Comparison of ENCODE assay signal across 8 cellular contexts in genomic region chr1:36285450-36286101, GRCh38. TPM values are rescaled to one million over a fixed set of nuclear protein-coding genes. Genes with fewer than 3 reads are reported as not detected.
DNase-seq lines count a peak whose midpoint lies in the region; ATAC-seq and TF ChIP-seq lines count a peak whose summit lies in the region.

No MANE protein-coding gene starts in this region.

- DNase-seq in CMK (ENCODE audit: low read depth) (peak; percentile 76), HS-5 (ENCODE audit: low read depth) (peak; percentile 58), NCI-H774 (lab: John Stamatoyannopoulos, UW) (peak; percentile 64), endodermal cell (peak; percentile 73), midbrain (lab: John Stamatoyannopoulos, UW) (peak; percentile 80)
- DNase-seq in activated CD4-positive, alpha-beta T cell treated with anti-CD3 and anti-CD28 coated beads, Interleukin-2, amount 50 U/mL, for 48 hours, result peak; percentile 45 to 63
- DNase-seq in stimulated activated naive CD8-positive, alpha-beta T cell treated with anti-CD3 and anti-CD28 coated beads, Interleukin-15, amount 100 ng/mL, for 72 hours, result peak; percentile 55 to 60

- H3K4me3 Mint-ChIP-seq in endodermal cell, result no peak overlapping the region
- peak overlapping the region in 1 of 2 donors; percentile 6 for H3K4me3 Mint-ChIP-seq in stimulated activated naive CD8-positive, alpha-beta T cell treated with anti-CD3 and anti-CD28 coated beads, Interleukin-15, amount 100 ng/mL, for 72 hours

- no peak overlapping the region for H3K27ac Mint-ChIP-seq in endodermal cell
- H3K27ac Mint-ChIP-seq in stimulated activated naive CD8-positive, alpha-beta T cell treated with anti-CD3 and anti-CD28 coated beads, Interleukin-15, amount 100 ng/mL, for 72 hours, result no peak overlapping the region

- TF ChIP-seq CTCF in endodermal cell (conservative IDR thresholded peaks at IDR 0.05), result peak; percentile 86

- WGBS in endodermal cell (ENCODE audit: insufficient coverage in 1 of 2, insufficient read length in 1 of 2), 2 experiments, result 70 to 89% methylated on average over 3 to 7 of the region's 7 CpGs

- no peaks in the 10 kb centered on the region for H3K9me3 Mint-ChIP-seq in endodermal cell
- no peaks in the 10 kb centered on the region for H3K9me3 Mint-ChIP-seq in stimulated activated naive CD8-positive, alpha-beta T cell treated with anti-CD3 and anti-CD28 coated beads, Interleukin-15, amount 100 ng/mL, for 72 hours

- H3K27me3 ChIP-seq in endodermal cell (ENCODE audit: control insufficient read depth, insufficient read depth, low read length, poor library complexity, severe bottlenecking), result no peaks in the 10 kb centered on the region

- no peaks in the 10 kb centered on the region for H3K27me3 Mint-ChIP-seq in endodermal cell (ENCODE audit: insufficient read depth)
- H3K27me3 Mint-ChIP-seq in stimulated activated naive CD8-positive, alpha-beta T cell treated with anti-CD3 and anti-CD28 coated beads, Interleukin-15, amount 100 ng/mL, for 72 hours, result no peaks in the 10 kb centered on the region

- H3K27ac ChIP-seq in endodermal cell (ENCODE audit: low read depth, low read length), result no peak overlapping the region

- H3K36me3 Mint-ChIP-seq in endodermal cell (ENCODE audit: low read depth), result peaks cover 61% of the 10 kb centered on the region

- H3K4me1 ChIP-seq in endodermal cell (ENCODE audit: control insufficient read depth, insufficient read depth, low read length), result peaks cover 2% of the 10 kb centered on the region

- no peak overlapping the region for H3K9ac ChIP-seq in endodermal cell (ENCODE audit: extremely low read depth, low read length, poor library complexity, severe bottlenecking)

- ATAC-seq in stimulated activated naive CD8-positive, alpha-beta T cell treated with anti-CD3 and anti-CD28 coated beads, Interleukin-15, amount 100 ng/mL, for 72 hours, result peak; percentile 85
- no peak for ATAC-seq in HG03565 (IDR thresholded peaks at IDR 0.05; ENCODE audit: unreplicated experiment)

- peaks cover 1% of the 10 kb centered on the region for H3K4me1 Mint-ChIP-seq in endodermal cell
- peaks cover 36% of the 10 kb centered on the region for H3K4me1 Mint-ChIP-seq in stimulated activated naive CD8-positive, alpha-beta T cell treated with anti-CD3 and anti-CD28 coated beads, Interleukin-15, amount 100 ng/mL, for 72 hours

- no peaks in the 10 kb centered on the region for H3K9me3 ChIP-seq in endodermal cell (ENCODE audit: control insufficient read depth, low read length)

- H3K36me3 ChIP-seq in endodermal cell (ENCODE audit: control insufficient read depth, insufficient read depth, low read length), result peaks cover 80% of the 10 kb centered on the region

- no peak overlapping the region for H3K4me3 ChIP-seq in endodermal cell (ENCODE audit: low read length)

RNA-seq across cellular contexts. Expression of gene SH3D21, which starts 20.6 kb away (rescaled TPM):
- 10 to 100 TPM; 14.7 to 15.5 TPM for total RNA-seq in endodermal cell
- 11.3 TPM for polyA plus RNA-seq in endodermal cell (2013, experiment 1 of 2)
- 12.9 TPM for polyA plus RNA-seq in endodermal cell (2013, experiment 2 of 2)

RNA-seq across cellular contexts. Expression of gene EVA1B, which starts 37.9 kb away (rescaled TPM):
- total RNA-seq in endodermal cell, result 10 to 100 TPM; 14.1 to 16.3 TPM
- 26.5 TPM for polyA plus RNA-seq in endodermal cell (2013, experiment 1 of 2)
- polyA plus RNA-seq in endodermal cell (2013, experiment 2 of 2), result 28.6 TPM
